2 cellular contexts compared by ENCODE assay signal in genomic region chr2:161321944-161322343, GRCh38.
TF ChIP-seq lines count a peak whose summit lies in the region.

No MANE protein-coding gene starts in this region.

TF ChIP-seq in Ishikawa, 13 proteins besides CTCF, POLR2A, EP300 and RAD21:
- TF ChIP-seq YY1 (IDR thresholded peaks at IDR 0.05; ENCODE audit: low read depth) (no peak), CEBPB (IDR thresholded peaks at IDR 0.05) (peak; percentile 53; the same call in 1 of the 2 replicates)

TF ChIP-seq in H1, 55 proteins besides CTCF, POLR2A, EP300 and RAD21:
- TF ChIP-seq ATF2 (IDR thresholded peaks at IDR 0.05; ENCODE audit: low read length) (no peak), SUZ12 (IDR thresholded peaks at IDR 0.05; ENCODE audit: low read length) (no peak), CEBPB (IDR thresholded peaks at IDR 0.05; ENCODE audit: low read depth, low read length) (peak; percentile 98), BRCA1 (IDR thresholded peaks at IDR 0.05; ENCODE audit: low read depth, low read length) (no peak), POU5F1 (IDR thresholded peaks at IDR 0.05; ENCODE audit: low read depth, low read length) (peak; percentile 44; the same call in 1 of the 2 replicates), USF2 (IDR thresholded peaks at IDR 0.05; ENCODE audit: low read length) (no peak), CTBP2 (IDR thresholded peaks at IDR 0.05; ENCODE audit: borderline replicate concordance, insufficient read depth, insufficient read length, low read length) (no peak)
